In the genomic region with DNA sequence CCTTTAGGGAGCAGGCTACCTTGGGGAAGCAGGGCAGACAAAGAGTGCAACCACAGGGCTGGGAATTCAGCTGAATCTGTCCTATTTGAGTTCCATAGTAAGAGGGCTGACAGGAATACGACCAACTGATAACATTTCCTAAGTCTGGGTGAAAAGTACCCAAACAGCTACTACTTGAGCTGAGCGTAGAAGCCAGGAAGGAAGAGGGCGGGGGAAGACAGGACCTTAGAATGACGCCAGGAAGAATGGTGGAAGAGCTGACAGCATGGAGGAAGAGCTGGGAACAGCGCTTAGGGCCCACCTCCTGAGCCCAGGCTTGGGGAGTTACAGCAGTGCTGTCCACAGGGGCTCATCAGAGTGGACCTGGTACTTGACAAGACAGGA, we compare ENCODE assay signal across 1 cellular context.
TF ChIP-seq lines count a peak whose summit lies in the region.

No MANE protein-coding gene starts in this region.

TF ChIP-seq in WTC11, 78 proteins besides CTCF, POLR2A, EP300 and RAD21 (continued from another document):
- TF ChIP-seq AFF4 (CRISPR knock-in tag; IDR thresholded peaks at IDR 0.05; ENCODE audit: borderline replicate concordance) (no peak), JUN (CRISPR knock-in tag; IDR thresholded peaks at IDR 0.05) (no peak), SMAD3 (CRISPR knock-in tag; IDR thresholded peaks at IDR 0.05; ENCODE audit: borderline replicate concordance) (no peak), NR2C2 (CRISPR knock-in tag; IDR thresholded peaks at IDR 0.05) (no peak), ZBTB43 (CRISPR knock-in tag; IDR thresholded peaks at IDR 0.05) (no peak), TP53 (CRISPR knock-in tag; IDR thresholded peaks at IDR 0.05) (no peak), NFATC4 (CRISPR knock-in tag; IDR thresholded peaks at IDR 0.05) (no peak)
- TF ChIP-seq, protein P1, sequence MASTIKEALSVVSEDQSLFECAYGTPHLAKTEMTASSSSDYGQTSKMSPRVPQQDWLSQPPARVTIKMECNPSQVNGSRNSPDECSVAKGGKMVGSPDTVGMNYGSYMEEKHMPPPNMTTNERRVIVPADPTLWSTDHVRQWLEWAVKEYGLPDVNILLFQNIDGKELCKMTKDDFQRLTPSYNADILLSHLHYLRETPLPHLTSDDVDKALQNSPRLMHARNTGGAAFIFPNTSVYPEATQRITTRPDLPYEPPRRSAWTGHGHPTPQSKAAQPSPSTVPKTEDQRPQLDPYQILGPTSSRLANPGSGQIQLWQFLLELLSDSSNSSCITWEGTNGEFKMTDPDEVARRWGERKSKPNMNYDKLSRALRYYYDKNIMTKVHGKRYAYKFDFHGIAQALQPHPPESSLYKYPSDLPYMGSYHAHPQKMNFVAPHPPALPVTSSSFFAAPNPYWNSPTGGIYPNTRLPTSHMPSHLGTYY (CRISPR knock-in tag; IDR thresholded peaks at IDR 0.05) = no peak
TF ChIP-seq in WTC11: peak in this region for 0.
